1 cellular context compared by ENCODE assay signal in genomic region chr7:23298885-23299769, GRCh38.
TF ChIP-seq lines count a peak whose summit lies in the region.

Gene MALSU1, plus strand, starts transcription at chr7:23299339. Its CDS starts 14 bp downstream, at chr7:23299353.

TF ChIP-seq in K562, 482 proteins besides CTCF, POLR2A, EP300 and RAD21 (continued from another document and continues in another):
- TF ChIP-seq CREB5 (CRISPR knock-in tag; IDR thresholded peaks at IDR 0.05) = no peak
- TF ChIP-seq HSF4 (CRISPR knock-in tag; IDR thresholded peaks at IDR 0.05; ENCODE audit: borderline replicate concordance) = no peak
- TF ChIP-seq ERF (CRISPR knock-in tag; IDR thresholded peaks at IDR 0.05) = peak; percentile 51; the same call in 1 of the 2 replicates
- no peak for TF ChIP-seq ZNF445 (CRISPR knock-in tag; IDR thresholded peaks at IDR 0.05; ENCODE audit: low read depth)
- peak; percentile 75 to 91 for TF ChIP-seq MNT (conservative IDR thresholded peaks at IDR 0.05)
- no peak for TF ChIP-seq MYBL2 (IDR thresholded peaks at IDR 0.05; ENCODE audit: low read depth)
- TF ChIP-seq MYBL2 (CRISPR knock-in tag; IDR thresholded peaks at IDR 0.05; ENCODE audit: borderline replicate concordance) = no peak
- TF ChIP-seq RCOR1 (IDR thresholded peaks at IDR 0.05; ENCODE audit: borderline replicate concordance in 1 of 2, low read depth in 2 of 2, low read length in 2 of 2) = peak in 1 of 2 experiments; percentile 5; a peak in 1 of 4 replicates
- TF ChIP-seq PHF21A (IDR thresholded peaks at IDR 0.05; ENCODE audit: borderline replicate concordance, low read depth) = no peak
- TF ChIP-seq ZBTB17 (CRISPR knock-in tag; IDR thresholded peaks at IDR 0.05) = peak; percentile 22; the same call in 1 of the 2 replicates
- no peak for TF ChIP-seq ZNF232 (CRISPR knock-in tag; IDR thresholded peaks at IDR 0.05)
- no peak for TF ChIP-seq ETV1 (tag; conservative IDR thresholded peaks at IDR 0.05; ENCODE audit: low read depth)
- peak; percentile 52; the same call in 1 of the 2 replicates for TF ChIP-seq ZNF175 (CRISPR knock-in tag; IDR thresholded peaks at IDR 0.05; ENCODE audit: low read depth)
- no peak for TF ChIP-seq MITF (IDR thresholded peaks at IDR 0.05)
- TF ChIP-seq HDAC2 (IDR thresholded peaks at IDR 0.05) = no peak
- TF ChIP-seq CBX1 (IDR thresholded peaks at IDR 0.05; ENCODE audit: low read depth) = no peak
- TF ChIP-seq BCLAF1 (IDR thresholded peaks at IDR 0.05; ENCODE audit: borderline replicate concordance in 1 of 2, control insufficient read depth in 1 of 2, low read depth in 2 of 2, low read length in 1 of 2) = no peak
- 0 out of 2 replicates have a peak, but pooled peaks have one; percentile 39 for TF ChIP-seq ZBTB49 (CRISPR knock-in tag; IDR thresholded peaks at IDR 0.05; ENCODE audit: borderline replicate concordance)
- no peak for TF ChIP-seq NCOA6 (IDR thresholded peaks at IDR 0.05)
- TF ChIP-seq ATF4 (CRISPR knock-in tag; IDR thresholded peaks at IDR 0.05) = 0 out of 2 replicates have a peak, but pooled peaks have one; percentile 40
- TF ChIP-seq ZFP30 (CRISPR knock-in tag; IDR thresholded peaks at IDR 0.05; ENCODE audit: borderline replicate concordance) = no peak
- peak; percentile 93 for TF ChIP-seq EHMT2 (IDR thresholded peaks at IDR 0.05)
- TF ChIP-seq E2F3 (CRISPR knock-in tag; IDR thresholded peaks at IDR 0.05) = no peak
- TF ChIP-seq CBFA2T3 (IDR thresholded peaks at IDR 0.05) = no peak
- peak; percentile 94 for TF ChIP-seq C11orf30 (IDR thresholded peaks at IDR 0.05; ENCODE audit: low read depth)
- no peak for TF ChIP-seq ZNF764 (CRISPR knock-in tag; IDR thresholded peaks at IDR 0.05; ENCODE audit: low read depth)
- TF ChIP-seq ZNF354B (CRISPR knock-in tag; IDR thresholded peaks at IDR 0.05) = no peak
- peak; percentile 57 to 59; a peak in 2 of 4 replicates for TF ChIP-seq TEAD1 (CRISPR knock-in tag; IDR thresholded peaks at IDR 0.05)
- peak; percentile 89 for TF ChIP-seq HMGXB4 (CRISPR knock-in tag; IDR thresholded peaks at IDR 0.05)
- peak; percentile 65 for TF ChIP-seq L3MBTL2 (IDR thresholded peaks at IDR 0.05)
- TF ChIP-seq USF2 (CRISPR knock-in tag; IDR thresholded peaks at IDR 0.05) = no peak
- peak; percentile 60; the same call in 1 of the 2 replicates for TF ChIP-seq PTTG1 (tag; IDR thresholded peaks at IDR 0.05; ENCODE audit: low read depth)
- no peak for TF ChIP-seq WHSC1 (IDR thresholded peaks at IDR 0.05; ENCODE audit: low read length)
- TF ChIP-seq HDGF (IDR thresholded peaks at IDR 0.05) = no peak
- TF ChIP-seq ZNF384 (IDR thresholded peaks at IDR 0.05; ENCODE audit: low read depth, low read length) = no peak
- no peak for TF ChIP-seq DLX4 (CRISPR knock-in tag; IDR thresholded peaks at IDR 0.05)
- TF ChIP-seq HDAC1 (IDR thresholded peaks at IDR 0.05) = peak in 1 of 2 experiments; percentile 96; a peak in 2 of 4 replicates
- TF ChIP-seq ZNF785 (CRISPR knock-in tag; IDR thresholded peaks at IDR 0.05) = no peak
- TF ChIP-seq POLR2G (IDR thresholded peaks at IDR 0.05; ENCODE audit: low read depth, low read length) = peak; percentile 99
- TF ChIP-seq GATAD2A (IDR thresholded peaks at IDR 0.05) = no peak
- peak; percentile 97 for TF ChIP-seq RBFOX2 (IDR thresholded peaks at IDR 0.05; ENCODE audit: low read depth, low read length)
- TF ChIP-seq E2F6 (IDR thresholded peaks at IDR 0.05; ENCODE audit: borderline replicate concordance in 1 of 2, extremely low read depth in 1 of 2, insufficient read depth in 1 of 2, insufficient read length in 1 of 2, low read depth in 1 of 2, low read length in 1 of 2, poor library complexity in 1 of 2, severe bottlenecking in 1 of 2) = peak; percentile 27 to 32
- 0 out of 2 replicates have a peak, but pooled peaks have one; percentile 17 for TF ChIP-seq PYGO2 (tag; IDR thresholded peaks at IDR 0.05)
- no peak for TF ChIP-seq YBX1 (IDR thresholded peaks at IDR 0.05)
- no peak for TF ChIP-seq LARP7 (IDR thresholded peaks at IDR 0.05)
- no peak for TF ChIP-seq POLR3G (IDR thresholded peaks at IDR 0.05; ENCODE audit: extremely low read depth, insufficient read length, insufficient replicate concordance)
- 0 out of 2 replicates have a peak, but pooled peaks have one; percentile 63 for TF ChIP-seq ZNF197 (CRISPR knock-in tag; IDR thresholded peaks at IDR 0.05; ENCODE audit: low read depth)
- TF ChIP-seq PTBP1 (IDR thresholded peaks at IDR 0.05; ENCODE audit: low read depth, low read length) = no peak
- TF ChIP-seq FOXJ3 (CRISPR knock-in tag; IDR thresholded peaks at IDR 0.05) = no peak
